Comparison of ENCODE assay signal across 8 cellular contexts in the genomic region with DNA sequence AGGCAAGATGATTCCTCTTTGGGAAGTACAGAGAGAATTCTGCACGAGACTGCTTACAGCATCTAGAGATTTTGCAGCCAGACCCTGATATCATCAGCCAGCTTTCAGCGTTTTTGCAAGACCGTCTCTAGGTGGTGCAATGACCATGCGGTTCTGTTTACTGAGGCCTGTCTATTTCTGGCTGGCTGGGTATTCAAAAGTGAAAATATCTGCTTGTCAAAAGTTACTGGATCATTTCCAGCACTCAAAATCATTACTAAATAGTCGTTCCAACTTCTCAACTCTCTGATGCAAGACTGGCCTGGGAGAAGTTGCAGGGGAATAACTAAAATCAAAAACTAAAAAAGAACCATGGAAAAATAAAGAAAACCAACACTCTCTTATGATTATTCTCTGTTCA.
DNase-seq lines count a peak whose midpoint lies in the region; ATAC-seq and TF ChIP-seq lines count a peak whose summit lies in the region.

No MANE protein-coding gene starts in this region.

- H3K36me3 ChIP-seq in BLaER1 (peaks cover 64% of the 10 kb centered on the region), heart left ventricle (peaks cover 0 to 69% (median 9%) of the 10 kb centered on the region in 9 donors)

- no peaks in the 10 kb centered on the region for H3K27me3 ChIP-seq in BLaER1
- no peaks in the 10 kb centered on the region for H3K27me3 ChIP-seq in heart left ventricle

- intact Hi-C loops in heart left ventricle (cut with DNase I) = loop anchor here in 9 of 10 donors (2.0 to 10.0 kb wide), 7 partner anchors 240 to 624 kb away; a partner anchor contains a TSS

- H3K4me3 ChIP-seq in BLaER1 = no peak overlapping the region
- H3K4me3 ChIP-seq in heart left ventricle = no peak overlapping the region

- H3K27ac Mint-ChIP-seq in progenitor cell of endocrine pancreas = no peak overlapping the region

- TF ChIP-seq CTCF in heart left ventricle (IDR thresholded peaks at IDR 0.05) = peak; percentile 51 to 82 (median 59)
- peak; percentile 64 for TF ChIP-seq CTCF in progenitor cell of endocrine pancreas (IDR thresholded peaks at IDR 0.05; ENCODE audit: unreplicated experiment)

- peaks cover 7% of the 10 kb centered on the region; the same call in 1 of the 2 replicates for H3K9me3 ChIP-seq in BLaER1
- H3K9me3 ChIP-seq in heart left ventricle = peaks cover 0 to 11% (median 0%) of the 10 kb centered on the region in 12 donors

- peak; percentile 63 for DNase-seq in NCI-H2171 treated with DMSO at 0.1 percent for 48 hours (lab: John Stamatoyannopoulos, UW)
- DNase-seq in activated naive CD4-positive, alpha-beta T cell treated with Interleukin-2 at 50 U/mL for 16 hours = peak; percentile 29
- peak in 4 of 5 donors; percentile 73 to 76 (median 74) for DNase-seq in heart left ventricle
- no peak for DNase-seq in progenitor cell of endocrine pancreas (ENCODE audit: low spot score, unreplicated experiment)

- H3K36me3 Mint-ChIP-seq in progenitor cell of endocrine pancreas (ENCODE audit: insufficient read depth) = peaks cover 15% of the 10 kb centered on the region

- peaks cover 6% of the 10 kb centered on the region; the same call in 1 of the 2 replicates for H4K20me1 ChIP-seq in BLaER1

- ATAC-seq in GM18502 (IDR thresholded peaks at IDR 0.05; ENCODE audit: poor library complexity, unreplicated experiment) (peak; percentile 86), HG02884 (IDR thresholded peaks at IDR 0.05; ENCODE audit: unreplicated experiment) (peak; percentile 85), heart left ventricle (peak; percentile 85 to 93 (median 90)), GM18498 (IDR thresholded peaks at IDR 0.05; ENCODE audit: unreplicated experiment) (no peak)

- H3K4me3 Mint-ChIP-seq in progenitor cell of endocrine pancreas (ENCODE audit: low read depth) = no peak overlapping the region

- no peaks in the 10 kb centered on the region for H3K4me1 Mint-ChIP-seq in progenitor cell of endocrine pancreas (ENCODE audit: low read depth)

- peak overlapping the region; percentile 36; the same call in 1 of the 2 replicates for H3K4me2 ChIP-seq in BLaER1

- H3K27ac ChIP-seq in BLaER1 = 0 out of 2 replicates have a peak overlapping the region, but pooled peaks have one; percentile 48
- H3K27ac ChIP-seq in heart left ventricle = peak overlapping the region; percentile 6 to 75 (median 56)

- no peak for TF ChIP-seq POLR2A in heart left ventricle (IDR thresholded peaks at IDR 0.05)

- no peaks in the 10 kb centered on the region for H3K27me3 Mint-ChIP-seq in progenitor cell of endocrine pancreas

- H3K4me1 ChIP-seq in BLaER1 (peaks cover 39% of the 10 kb centered on the region), heart left ventricle (peaks cover 0 to 33% (median 22%) of the 10 kb centered on the region in 12 donors)

- peaks cover 3% of the 10 kb centered on the region for H3K9me3 Mint-ChIP-seq in progenitor cell of endocrine pancreas (ENCODE audit: low read depth)

- no peak overlapping the region for H3K9ac ChIP-seq in BLaER1

- WGBS in heart left ventricle, 4 donors = 0 to 2% (median 1%) methylated on average over 5 of the region's 5 CpGs
